16 cellular contexts compared by ENCODE assay signal in the genomic region with DNA sequence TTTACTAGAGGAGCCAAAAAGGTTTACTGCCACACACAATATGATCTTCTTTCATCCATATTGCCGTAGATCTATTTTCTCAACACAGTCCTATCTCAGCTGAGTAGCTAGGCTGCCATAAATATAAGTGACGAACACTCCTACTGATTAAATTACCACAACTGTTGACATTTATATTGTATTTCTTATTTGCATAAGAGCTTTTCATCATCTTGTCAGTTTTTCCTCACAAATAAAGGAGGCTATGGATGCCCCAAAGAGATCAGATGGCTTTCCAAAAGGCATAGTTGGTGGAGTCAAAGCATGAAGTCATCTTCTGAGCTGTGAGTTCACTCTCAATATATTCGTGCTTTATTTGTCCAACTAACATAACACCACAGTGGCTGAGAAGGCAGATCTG.
"Had no signal": no experiment of that assay in that cellular context is flagged by ENCODE, and none has a peak within 500 bp of the region (broad histone marks: within the 10 kb centered on the region; RNA-seq: fewer than 3 reads in every experiment).

No MANE protein-coding gene starts in this region.

- H3K27me3 Mint-ChIP-seq: activated CD4-positive, alpha-beta memory T cell treated with anti-CD3 and anti-CD28 coated beads for 36 hours; activated naive CD8-positive, alpha-beta T cell; stimulated activated memory B cell treated with anti-CD40 and anti-IgM and Interleukin-4, amounts not matched to agents 10 μg/mL and 1 μg/mL and 100 μg/mL, for 72 hours had no signal

- H3K4me3 Mint-ChIP-seq: activated CD4-positive, alpha-beta memory T cell treated with anti-CD3 and anti-CD28 coated beads for 36 hours; activated naive CD8-positive, alpha-beta T cell; activated T-cell treated with anti-CD3 and anti-CD28 coated beads, Interleukin-2, amount 50 U/mL, for 4 hours; brain; endodermal cell; nephron progenitor cell; stimulated activated memory B cell treated with anti-CD40 and anti-IgM and Interleukin-4, amounts not matched to agents 10 μg/mL and 1 μg/mL and 100 μg/mL, for 72 hours had no signal

- H3K27ac Mint-ChIP-seq: activated CD4-positive, alpha-beta memory T cell treated with anti-CD3 and anti-CD28 coated beads for 36 hours; activated naive CD8-positive, alpha-beta T cell; brain; endodermal cell; nephron progenitor cell; stimulated activated memory B cell treated with anti-CD40 and anti-IgM and Interleukin-4, amounts not matched to agents 10 μg/mL and 1 μg/mL and 100 μg/mL, for 72 hours had no signal

- H3K36me3 Mint-ChIP-seq: activated CD4-positive, alpha-beta memory T cell treated with anti-CD3 and anti-CD28 coated beads for 36 hours; activated naive CD8-positive, alpha-beta T cell; brain; stimulated activated memory B cell treated with anti-CD40 and anti-IgM and Interleukin-4, amounts not matched to agents 10 μg/mL and 1 μg/mL and 100 μg/mL, for 72 hours had no signal

- DNase-seq: activated CD4-positive, alpha-beta memory T cell treated with anti-CD3 and anti-CD28 coated beads for 36 hours; activated gamma-delta T cell; activated T-cell treated with anti-CD3 and anti-CD28 coated beads, Interleukin-2, amount 50 U/mL, for 4 hours; amygdala; dermis blood vessel endothelial cell; endodermal cell; hippocampal formation; mesendoderm; nephron progenitor cell; psoas muscle; right lobe of liver; substantia nigra; transverse colon had no signal

- ATAC-seq: activated T-cell treated with anti-CD3 and anti-CD28 coated beads, Interleukin-2, amount 50 U/mL, for 4 hours; psoas muscle; right lobe of liver; stimulated activated memory B cell treated with anti-CD40 and anti-IgM and Interleukin-4, amounts not matched to agents 10 μg/mL and 1 μg/mL and 100 μg/mL, for 72 hours had no signal

- H3K4me1 Mint-ChIP-seq: endodermal cell; nephron progenitor cell; stimulated activated memory B cell treated with anti-CD40 and anti-IgM and Interleukin-4, amounts not matched to agents 10 μg/mL and 1 μg/mL and 100 μg/mL, for 72 hours had no signal
